ENCODE assay signal across 8 cellular contexts in genomic region chr3:144128117-144128892, GRCh38.
DNase-seq lines count a peak whose midpoint lies in the region; ATAC-seq, FAIRE-seq and TF ChIP-seq lines count a peak whose summit lies in the region.
"Had no signal": no experiment of that assay in that cellular context is flagged by ENCODE, and none has a peak within 500 bp of the region (broad histone marks: within the 10 kb centered on the region; RNA-seq: fewer than 3 reads in every experiment).

No MANE protein-coding gene starts in this region.

- FAIRE-seq in kidney (lab: Jason Lieb, UNC): no peak

- DNase-seq in GM19238 (ENCODE audit: insufficient read length, low spot score) (peak; percentile 23), NCI-H446 (lab: John Stamatoyannopoulos, UW) (peak; percentile 52 to 57), MG63 (no peak), testis (no peak), kidney (no peak)
- DNase-seq: IMR-90 had no signal

- intact Hi-C loops in testis (cut with DNase I; ENCODE audit: low total_unique reads) (no loop called here), kidney (cut with DNase I) (no loop called here)

- no peak for TF ChIP-seq POLR2A in testis (IDR thresholded peaks at IDR 0.05)

- ATAC-seq in HG02852 (IDR thresholded peaks at IDR 0.05; ENCODE audit: unreplicated experiment): peak; percentile 98

- H3K27ac ChIP-seq in skin epidermis: peak overlapping the region in 18 of 21 experiments; percentile 18 to 86 (median 64)
- H3K27ac ChIP-seq in testis: no peak overlapping the region
- no peak overlapping the region for H3K27ac ChIP-seq in kidney (ENCODE audit: low read depth in 2 of 2, low read length in 2 of 2)

- H3K4me3 ChIP-seq in skin epidermis (no peak overlapping the region), MG63 (no peak overlapping the region), testis (no peak overlapping the region), kidney (ENCODE audit: low read length in 2 of 2) (no peak overlapping the region)

- no peaks in the 10 kb centered on the region for H3K27me3 ChIP-seq in MG63
- no peaks in the 10 kb centered on the region for H3K27me3 ChIP-seq in testis

- no peaks in the 10 kb centered on the region for H3K9me3 ChIP-seq in MG63
- no peaks in the 10 kb centered on the region for H3K9me3 ChIP-seq in testis
- H3K9me3 ChIP-seq in kidney (ENCODE audit: control insufficient read depth in 1 of 2, low read length in 2 of 2): no peaks in the 10 kb centered on the region

- 74 to 81% methylated on average over 6 of the region's 6 CpGs for WGBS in testis, 2 donors

- no peak overlapping the region for H3K9ac ChIP-seq in kidney (ENCODE audit: low read length in 2 of 2)

- H3K36me3 ChIP-seq in MG63: no peaks in the 10 kb centered on the region
- no peaks in the 10 kb centered on the region for H3K36me3 ChIP-seq in testis (ENCODE audit: low read depth, missing control alignments)
- no peaks in the 10 kb centered on the region for H3K36me3 ChIP-seq in kidney (ENCODE audit: control insufficient read depth in 1 of 2, insufficient read depth in 2 of 2, low read length in 2 of 2)

- H3K4me1 ChIP-seq in testis (no peaks in the 10 kb centered on the region), kidney (ENCODE audit: control insufficient read depth in 1 of 2, insufficient read depth in 1 of 2, low read depth in 1 of 2, low read length in 2 of 2) (no peaks in the 10 kb centered on the region)

- TF ChIP-seq CTCF in testis (IDR thresholded peaks at IDR 0.05): no peak
- no peak for TF ChIP-seq CTCF in kidney (IDR thresholded peaks at IDR 0.05; ENCODE audit: borderline replicate concordance, extremely low read depth, insufficient read depth)

Comparison
In these comparisons a context has a peak if more than half of its experiments do, and no peak if none do; other contexts are left out.
1. DNase-seq: peak in GM19238 (single experiment) and NCI-H446 (2 of 2); none in MG63 (single experiment), testis (single experiment) and kidney (single experiment).
2. H3K27ac ChIP-seq: peak in skin epidermis (18 of 21); none in testis (0 of 2) and kidney (0 of 2).